19 cellular contexts compared by ENCODE assay signal in the genomic region with DNA sequence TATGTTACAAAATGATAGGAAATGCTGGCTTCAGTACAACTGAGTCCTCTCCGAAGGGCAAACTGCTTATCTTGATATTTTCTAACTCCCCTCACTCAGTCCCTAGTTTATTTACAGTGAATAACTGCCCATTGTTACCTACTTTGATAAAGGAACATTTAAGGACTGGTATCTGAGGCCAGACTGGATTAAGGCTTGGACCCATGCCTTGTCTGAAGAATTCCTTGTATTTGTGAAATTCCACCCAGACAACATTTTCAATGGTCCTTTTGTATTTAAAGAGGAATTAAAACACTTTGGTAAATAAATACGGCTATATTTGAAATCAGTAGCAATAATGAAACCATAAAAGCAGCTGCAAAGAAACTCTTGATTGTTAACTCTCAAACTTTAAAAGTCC. TPM values are rescaled to one million over a fixed set of nuclear protein-coding genes. Genes with fewer than 3 reads are reported as not detected.
DNase-seq lines count a peak whose midpoint lies in the region; ATAC-seq and TF ChIP-seq lines count a peak whose summit lies in the region.
"Had no signal": no experiment of that assay in that cellular context is flagged by ENCODE, and none has a peak within 500 bp of the region (broad histone marks: within the 10 kb centered on the region; RNA-seq: fewer than 3 reads in every experiment).

No MANE protein-coding gene starts in this region.

- H3K27me3 ChIP-seq in Karpas-422 (ENCODE audit: low read length) (no peaks in the 10 kb centered on the region), SU-DHL-6 (ENCODE audit: low read length) (no peaks in the 10 kb centered on the region)
- H3K27me3 ChIP-seq: Peyer's patch had no signal

- TF ChIP-seq CTCF in SU-DHL-6 (IDR thresholded peaks at IDR 0.05; ENCODE audit: insufficient read depth, low read length, poor library complexity, severe bottlenecking), result no peak
- TF ChIP-seq CTCF in fibroblast of pulmonary artery (IDR thresholded peaks at IDR 0.05; ENCODE audit: low read length, missing control alignments), result no peak

- peaks cover 77% of the 10 kb centered on the region for H3F3A ChIP-seq in SU-DHL-6 (ENCODE audit: insufficient read depth)

- peaks cover 80% of the 10 kb centered on the region for H3K4me1 ChIP-seq in Karpas-422 (ENCODE audit: low read length)
- H3K4me1 ChIP-seq: Peyer's patch had no signal

- peak; percentile 34 for DNase-seq in Karpas-422
- DNase-seq in fibroblast of pulmonary artery (ENCODE audit: low read depth), result peak; percentile 25
- no peak for DNase-seq in activated CD8-positive, alpha-beta memory T cell treated with anti-CD3 and anti-CD28 coated beads, Interleukin-2, amount 50 U/mL, for 48 hours
- DNase-seq in NCI-H524 (lab: John Stamatoyannopoulos, UW), result no peak
- DNase-seq: DMS53, HCEC 1CT, IMR-90, KG1, MM.1S, NCI-H2029, NCI-H446, OCI-M1, Peyer's patch, SHP77 treated with DMSO at 0.1 percent for 48 hours, SW 1271 had no signal

- H2AFZ ChIP-seq in Karpas-422 (ENCODE audit: low read length) (no peak overlapping the region), SU-DHL-6 (ENCODE audit: low read depth, low read length, severe bottlenecking) (no peak overlapping the region)

- no peak overlapping the region for H3K9ac ChIP-seq in Karpas-422 (ENCODE audit: low read length)
- peak overlapping the region; percentile 60 for H3K9ac ChIP-seq in SU-DHL-6 (ENCODE audit: low read length)

- no peaks in the 10 kb centered on the region for H3K9me3 ChIP-seq in Karpas-422 (ENCODE audit: low read length)
- no peaks in the 10 kb centered on the region for H3K9me3 ChIP-seq in SU-DHL-6 (ENCODE audit: insufficient read depth, low read length)
- H3K9me3 ChIP-seq: Peyer's patch had no signal

- H3K4me3 ChIP-seq in Karpas-422 (ENCODE audit: low read length) (peak overlapping the region; percentile 49; the same call in 1 of the 2 replicates), SU-DHL-6 (ENCODE audit: insufficient read depth, low read length, poor library complexity, severe bottlenecking) (peak overlapping the region; percentile 15), fibroblast of pulmonary artery (replicated peaks; ENCODE audit: low read depth, low read length) (no peak overlapping the region)
- H3K4me3 ChIP-seq: Peyer's patch, SK-N-MC had no signal

- H3K79me2 ChIP-seq in Karpas-422 (ENCODE audit: low read length), result no peaks in the 10 kb centered on the region
- H3K79me2 ChIP-seq in SU-DHL-6 (ENCODE audit: insufficient read depth, low read length), result peaks cover 27% of the 10 kb centered on the region; the same call in 1 of the 2 replicates

- ATAC-seq in HG03457 (IDR thresholded peaks at IDR 0.05; ENCODE audit: unreplicated experiment), result no peak
- no peak for ATAC-seq in GM21360 (IDR thresholded peaks at IDR 0.05; ENCODE audit: unreplicated experiment)

- H3K27ac ChIP-seq in Karpas-422 (ENCODE audit: low read length) (peak overlapping the region; percentile 88), SU-DHL-6 (ENCODE audit: low read depth, low read length) (peak overlapping the region; percentile 99)
- H3K27ac ChIP-seq: Peyer's patch, SK-N-MC had no signal

- H3K4me2 ChIP-seq in Karpas-422 (ENCODE audit: low read depth, low read length, poor library complexity, severe bottlenecking), result peak overlapping the region; percentile 58
- H3K4me2 ChIP-seq in SU-DHL-6 (ENCODE audit: low read depth, low read length, poor library complexity, severe bottlenecking), result peak overlapping the region; percentile 91

- H4K20me1 ChIP-seq in Karpas-422 (ENCODE audit: insufficient read depth, low read depth, low read length) (no peaks in the 10 kb centered on the region), SU-DHL-6 (ENCODE audit: low read depth, low read length) (no peaks in the 10 kb centered on the region)

- no peaks in the 10 kb centered on the region for H3K9me2 ChIP-seq in Karpas-422 (replicated peaks; ENCODE audit: insufficient read depth, low read length)
- H3K9me2 ChIP-seq in SU-DHL-6 (replicated peaks; ENCODE audit: insufficient read depth, low read length), result no peaks in the 10 kb centered on the region

- H3K36me3 ChIP-seq in Karpas-422 (ENCODE audit: insufficient read depth, low read length) (peaks cover 7% of the 10 kb centered on the region; the same call in 1 of the 2 replicates), SU-DHL-6 (ENCODE audit: low read length) (peaks cover under 1% of the 10 kb centered on the region; the same call in 1 of the 2 replicates)

RNA-seq across cellular contexts. Expression of a gene that starts 58.3 kb away (rescaled TPM):
- 49.9 and 90.7 TPM in 2 replicates for total RNA-seq in Karpas-422 (2014; rRNA removed; shearing (Covaris generic); ENCODE audit: low replicate concordance)

Comparison
In these comparisons a context has a peak if more than half of its experiments do, and no peak if none do; other contexts are left out.
1. DNase-seq: peak in Karpas-422 (single experiment) and fibroblast of pulmonary artery (single experiment); none in activated CD8-positive, alpha-beta memory T cell treated with anti-CD3 and anti-CD28 coated beads, Interleukin-2, amount 50 U/mL, for 48 hours (single experiment) and NCI-H524 (0 of 2).